In the genomic region with DNA sequence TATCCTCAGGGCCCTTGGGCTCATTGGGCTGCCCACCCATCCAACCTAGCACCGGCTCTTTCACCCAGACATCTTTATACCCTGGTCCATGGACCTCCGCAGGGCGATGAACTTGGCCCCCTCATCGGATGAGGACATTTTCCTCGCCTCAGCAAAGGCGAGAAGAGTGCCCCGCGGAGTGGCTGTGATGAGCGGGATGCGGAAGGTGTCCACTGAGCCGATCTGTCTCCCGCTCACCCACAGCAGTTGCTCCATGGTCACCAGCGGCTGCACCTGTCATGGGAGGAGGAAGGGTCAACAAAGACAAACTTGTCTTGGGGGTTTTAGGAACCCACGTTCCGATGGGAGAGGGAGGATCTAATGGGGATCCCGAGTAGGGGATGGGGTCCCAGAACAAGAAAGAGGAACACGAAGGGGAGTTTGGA, we compare ENCODE assay signal across 8 cellular contexts. TPM values are rescaled to one million over a fixed set of nuclear protein-coding genes. Genes with fewer than 3 reads are reported as not detected.
DNase-seq lines count a peak whose midpoint lies in the region; ATAC-seq, FAIRE-seq and TF ChIP-seq lines count a peak whose summit lies in the region.

No MANE protein-coding gene starts in this region.

- no peak for DNase-seq in activated CD4-positive, alpha-beta T cell treated with anti-CD3 and anti-CD28 coated beads, Interleukin-2, amount 10 ng/mL, durations not matched to agents 7 days and 5 days
- DNase-seq in activated CD4-positive, alpha-beta T cell treated with anti-CD3 and anti-CD28 coated beads, Interleukin-2, amount 50 U/mL, for 4 hours = no peak
- DNase-seq in astrocyte (ENCODE audit: low read depth) (no peak), right lobe of liver (no peak), thoracic aorta (ENCODE audit: low spot score) (no peak), UCSD-AML1 (lab: John Stamatoyannopoulos, UW; ENCODE audit: unreplicated experiment) (no peak), AG20443 (ENCODE audit: low spot score) (no peak)
- no peak for DNase-seq in NK-92 treated with Interleukin-12 subunit alpha and Interleukin-12 subunit beta, amount 100 ng/mL, for 24 hours (lab: John Stamatoyannopoulos, UW)

- intact Hi-C loops in right lobe of liver (cut with DNase I) = no loop called here

- H3K36me3 Mint-ChIP-seq in activated CD4-positive, alpha-beta T cell treated with anti-CD3 and anti-CD28 coated beads, Interleukin-2, amount 10 ng/mL, durations not matched to agents 7 days and 5 days (ENCODE audit: low read depth) = peaks cover 4% of the 10 kb centered on the region
- peaks cover 11% of the 10 kb centered on the region for H3K36me3 Mint-ChIP-seq in astrocyte (ENCODE audit: low read depth, unreplicated experiment)

- no peak for TF ChIP-seq CTCF in astrocyte (IDR thresholded peaks at IDR 0.05; ENCODE audit: insufficient read depth, low read depth, low read length)
- no peak for TF ChIP-seq CTCF in right lobe of liver (IDR thresholded peaks at IDR 0.05)
- TF ChIP-seq CTCF in thoracic aorta (IDR thresholded peaks at IDR 0.05) = no peak

- H4K20me1 ChIP-seq in astrocyte (ENCODE audit: insufficient read depth, low read length) = peaks cover 10% of the 10 kb centered on the region

- H3K4me3 ChIP-seq in astrocyte (ENCODE audit: insufficient read depth, low read depth, low read length) (peak overlapping the region; percentile 84), right lobe of liver (peak overlapping the region; percentile 74 to 93 (median 82)), thoracic aorta (peak overlapping the region; percentile 88)

- 41% methylated on average over 17 of the region's 17 CpGs for WGBS in right lobe of liver (ENCODE audit: insufficient coverage, low coverage, low lambda C conversion rate, missing lambda C conversion rate)

- peaks cover 27% of the 10 kb centered on the region for H3K4me1 Mint-ChIP-seq in activated CD4-positive, alpha-beta T cell treated with anti-CD3 and anti-CD28 coated beads, Interleukin-2, amount 10 ng/mL, durations not matched to agents 7 days and 5 days
- H3K4me1 Mint-ChIP-seq in astrocyte (ENCODE audit: low read depth, unreplicated experiment) = peaks cover 7% of the 10 kb centered on the region

- H3K27ac Mint-ChIP-seq in activated CD4-positive, alpha-beta T cell treated with anti-CD3 and anti-CD28 coated beads, Interleukin-2, amount 10 ng/mL, durations not matched to agents 7 days and 5 days = peak overlapping the region; percentile 91
- H3K27ac Mint-ChIP-seq in astrocyte (ENCODE audit: unreplicated experiment) = peak overlapping the region; percentile 95

- peak overlapping the region; percentile 81 for H2AFZ ChIP-seq in astrocyte (ENCODE audit: low read depth, low read length)

- H3K27me3 Mint-ChIP-seq in activated CD4-positive, alpha-beta T cell treated with anti-CD3 and anti-CD28 coated beads, Interleukin-2, amount 10 ng/mL, durations not matched to agents 7 days and 5 days = no peaks in the 10 kb centered on the region
- H3K27me3 Mint-ChIP-seq in astrocyte (ENCODE audit: low read depth, unreplicated experiment) = no peaks in the 10 kb centered on the region

- H3K9me3 Mint-ChIP-seq in activated CD4-positive, alpha-beta T cell treated with anti-CD3 and anti-CD28 coated beads, Interleukin-2, amount 10 ng/mL, durations not matched to agents 7 days and 5 days = no peaks in the 10 kb centered on the region
- H3K9me3 Mint-ChIP-seq in astrocyte (ENCODE audit: unreplicated experiment) = no peaks in the 10 kb centered on the region

- H3K27me3 ChIP-seq in astrocyte (ENCODE audit: insufficient read depth, low read length) = no peaks in the 10 kb centered on the region
- H3K27me3 ChIP-seq in right lobe of liver = no peaks in the 10 kb centered on the region
- no peaks in the 10 kb centered on the region for H3K27me3 ChIP-seq in thoracic aorta (replicated peaks; ENCODE audit: insufficient read depth)

- H3K36me3 ChIP-seq in astrocyte (ENCODE audit: insufficient read depth, low read length) (peaks cover 4% of the 10 kb centered on the region), right lobe of liver (peaks cover 0 to 24% (median 3%) of the 10 kb centered on the region in 4 donors), thoracic aorta (peaks cover 15% of the 10 kb centered on the region)

- CTCF ChIA-PET in activated CD4-positive, alpha-beta T cell treated with anti-CD3 and anti-CD28 coated beads, Interleukin-2, amount 10 ng/mL, durations not matched to agents 7 days and 5 days (lab: Charles Lee) = interaction anchor here (0.7 to 1.4 kb wide), 3 partner anchors 13 to 320 kb away, joined by 3 to 5 read pairs (median 3); partner anchors contain the start of gene DDAH2

- peak overlapping the region; percentile 87 for H3K9ac ChIP-seq in astrocyte (ENCODE audit: low read length)

- POLR2A ChIA-PET in activated CD4-positive, alpha-beta T cell treated with anti-CD3 and anti-CD28 coated beads, Interleukin-2, amount 10 ng/mL, durations not matched to agents 7 days and 5 days (lab: Charles Lee) = no interaction called here

- peaks cover 13% of the 10 kb centered on the region for H3K79me2 ChIP-seq in astrocyte (ENCODE audit: insufficient read depth, low read length)

- peak overlapping the region; percentile 85 for H3K4me3 Mint-ChIP-seq in activated CD4-positive, alpha-beta T cell treated with anti-CD3 and anti-CD28 coated beads, Interleukin-2, amount 10 ng/mL, durations not matched to agents 7 days and 5 days
- peak overlapping the region; percentile 95 for H3K4me3 Mint-ChIP-seq in astrocyte (ENCODE audit: unreplicated experiment)

- no peaks in the 10 kb centered on the region for H3K9me3 ChIP-seq in astrocyte (ENCODE audit: insufficient read depth, low read depth, low read length)
- no peaks in the 10 kb centered on the region for H3K9me3 ChIP-seq in right lobe of liver
- H3K9me3 ChIP-seq in thoracic aorta = no peaks in the 10 kb centered on the region

- FAIRE-seq in astrocyte (lab: Jason Lieb, UNC) = no peak

- peak overlapping the region; percentile 81 for H3K27ac ChIP-seq in astrocyte (ENCODE audit: low read depth, low read length)
- peak overlapping the region; percentile 60 to 83 (median 71) for H3K27ac ChIP-seq in right lobe of liver
- H3K27ac ChIP-seq in thoracic aorta = peak overlapping the region; percentile 82 to 84

- H3K4me2 ChIP-seq in astrocyte (ENCODE audit: low read length) = peak overlapping the region; percentile 95

- ATAC-seq in right lobe of liver (no peak), thoracic aorta (ENCODE audit: insufficient number of reproducible peaks, low FRiP score, low read depth) (no peak)

- no peak for TF ChIP-seq POLR2A in right lobe of liver (IDR thresholded peaks at IDR 0.05)

- H3K4me1 ChIP-seq in astrocyte (ENCODE audit: insufficient read depth, low read length) (peaks cover 7% of the 10 kb centered on the region), right lobe of liver (peaks cover 0 to 18% (median 0%) of the 10 kb centered on the region in 4 donors), thoracic aorta (ENCODE audit: control insufficient read depth in 1 of 2, low read depth in 2 of 2) (peaks cover 11 to 21% of the 10 kb centered on the region in 2 donors)

RNA-seq across cellular contexts. Expression of gene NEU1, which starts 0.7 kb away (rescaled TPM):
- total RNA-seq in activated CD4-positive, alpha-beta T cell treated with anti-CD3 and anti-CD28 coated beads, Interleukin-2, amount 10 ng/mL, durations not matched to agents 7 days and 5 days = 10 to 100 TPM; 16.7 to 17.0 TPM
- total RNA-seq in astrocyte (45.0 and 47.3 TPM in 2 replicates), right lobe of liver (10 to 100 TPM; 20.3 to 44.8 (median 34.1) TPM), thoracic aorta (10 to 100 TPM; 26.0 to 35.2 TPM)

RNA-seq across cellular contexts. Expression of gene SLC44A4, which starts 16.9 kb away (rescaled TPM):
- under 1 TPM in 1 of 2 experiments, not detected in 1; 0.15 TPM for total RNA-seq in activated CD4-positive, alpha-beta T cell treated with anti-CD3 and anti-CD28 coated beads, Interleukin-2, amount 10 ng/mL, durations not matched to agents 7 days and 5 days
- total RNA-seq in astrocyte (0.23 and 0.29 TPM in 2 replicates), right lobe of liver (under 1 TPM in 2 of 6 experiments, not detected in 4; 0.09 to 0.25 TPM), thoracic aorta (1 to 10 TPM in 1 of 2 donors, not detected in 1; 5.8 TPM)

RNA-seq across cellular contexts. Expression of gene HSPA1B, which starts 34.4 kb away (rescaled TPM):
- 10 to 100 TPM; 44.0 to 47.2 TPM for total RNA-seq in activated CD4-positive, alpha-beta T cell treated with anti-CD3 and anti-CD28 coated beads, Interleukin-2, amount 10 ng/mL, durations not matched to agents 7 days and 5 days
- total RNA-seq in astrocyte (64.9 and 77.2 TPM in 2 replicates), right lobe of liver (100 to 1,000 TPM in 2 of 6 experiments, 10 to 100 TPM in 4; 41.5 to 144 (median 47.5) TPM), thoracic aorta (100 to 1,000 TPM; 178 to 262 TPM)

RNA-seq across cellular contexts. Expression of gene EHMT2, which starts 35.6 kb away (rescaled TPM):
- total RNA-seq in activated CD4-positive, alpha-beta T cell treated with anti-CD3 and anti-CD28 coated beads, Interleukin-2, amount 10 ng/mL, durations not matched to agents 7 days and 5 days = 10 to 100 TPM; 70.4 to 71.6 TPM
- 32.6 and 35.8 TPM in 2 replicates for total RNA-seq in astrocyte
- total RNA-seq in right lobe of liver = 10 to 100 TPM; 10.7 to 20.1 (median 13.3) TPM
- 10 to 100 TPM; 19.5 to 33.2 TPM for total RNA-seq in thoracic aorta

RNA-seq across cellular contexts. Expression of gene ZBTB12, which starts 40.0 kb away (rescaled TPM):
- 1 to 10 TPM; 1.3 to 1.8 TPM for total RNA-seq in activated CD4-positive, alpha-beta T cell treated with anti-CD3 and anti-CD28 coated beads, Interleukin-2, amount 10 ng/mL, durations not matched to agents 7 days and 5 days
- 3.7 and 4.6 TPM in 2 replicates for total RNA-seq in astrocyte
- under 1 TPM in 5 of 6 experiments, not detected in 1; 0.25 to 0.82 (median 0.51) TPM for total RNA-seq in right lobe of liver
- total RNA-seq in thoracic aorta = 1 to 10 TPM in 1 of 2 donors, not detected in 1; 1.6 TPM
